ENCODE assay signal across 34 cellular contexts in genomic region chr2:183166210-183166609, GRCh38.
"Had no signal": no experiment of that assay in that cellular context is flagged by ENCODE, and none has a peak within 500 bp of the region (broad histone marks: within the 10 kb centered on the region; RNA-seq: fewer than 3 reads in every experiment).

No MANE protein-coding gene starts in this region.

- FAIRE-seq: frontal cortex had no signal

- H3K9me3 Mint-ChIP-seq: activated T-cell treated with anti-CD3 and anti-CD28 coated beads, Interleukin-2, amount 50 U/mL, for 72 hours; dendritic cell treated with granulocyte-macrophage colony-stimulating factor and Interleukin-4, amounts not matched to agents 40 ng/mL and 50 ng/mL, for 4 days had no signal

- H3K4me1 ChIP-seq: adrenal gland, breast epithelium had no signal

- H3K36me3 ChIP-seq: breast epithelium had no signal

- H3K9me3 ChIP-seq: adrenal gland had no signal

- ATAC-seq: activated naive CD8-positive, alpha-beta T cell treated with anti-CD3 and anti-CD28 coated beads, Interleukin-2, amount 50 U/mL, for 24 hours; activated T-cell treated with anti-CD3 and anti-CD28 coated beads, Interleukin-2, amount 50 U/mL, for 72 hours; esophagus mucosa; WTC11 had no signal

- H3K4me3 ChIP-seq: adrenal gland, breast epithelium, cardiac muscle cell, coronary artery, dorsolateral prefrontal cortex had no signal

- H3K27me3 ChIP-seq: adrenal gland, breast epithelium, cardiac muscle cell, dorsolateral prefrontal cortex had no signal

- H3K27ac Mint-ChIP-seq: activated CD4-positive, alpha-beta memory T cell treated with anti-CD3 and anti-CD28 coated beads, Interleukin-2, amount 10 ng/mL, durations not matched to agents 7 days and 5 days; activated CD4-positive, alpha-beta T cell treated with anti-CD3 and anti-CD28 coated beads, Interleukin-2, amount 10 ng/mL, durations not matched to agents 7 days and 5 days; activated naive CD4-positive, alpha-beta T cell treated with anti-CD3 and anti-CD28 coated beads, Interleukin-2, amount 10 ng/mL, durations not matched to agents 7 days and 5 days; activated naive CD8-positive, alpha-beta T cell; activated naive CD8-positive, alpha-beta T cell treated with anti-CD3 and anti-CD28 coated beads, Interleukin-2, amount 50 U/mL, for 24 hours; activated T-cell treated with anti-CD3 and anti-CD28 coated beads, Interleukin-2, amount 50 U/mL, for 24 hours; activated T-cell treated with anti-CD3 and anti-CD28 coated beads, Interleukin-2, amount 50 U/mL, for 72 hours; brain; dendritic cell treated with granulocyte-macrophage colony-stimulating factor and Interleukin-4, amounts not matched to agents 40 ng/mL and 50 ng/mL, for 4 days; endodermal cell; WTC11 had no signal

- H3K27ac ChIP-seq: adrenal gland, breast epithelium, cardiac muscle cell, coronary artery, dorsolateral prefrontal cortex, VCaP had no signal

- DNase-seq: activated CD4-positive, alpha-beta memory T cell treated with anti-CD3 and anti-CD28 coated beads, Interleukin-2, amount 10 ng/mL, durations not matched to agents 7 days and 5 days; activated CD4-positive, alpha-beta T cell treated with anti-CD3 and anti-CD28 coated beads for 1 hour; activated CD4-positive, alpha-beta T cell treated with anti-CD3 and anti-CD28 coated beads for 4 hours; activated CD4-positive, alpha-beta T cell treated with anti-CD3 and anti-CD28 coated beads, Interleukin-2, amount 10 ng/mL, durations not matched to agents 7 days and 5 days; activated CD4-positive, alpha-beta T cell treated with anti-CD3 and anti-CD28 coated beads, Interleukin-2, amount 50 U/mL, for 4 hours; activated CD8-positive, alpha-beta memory T cell treated with anti-CD3 and anti-CD28 coated beads, Interleukin-2, amount 50 U/mL, for 48 hours; activated gamma-delta T cell; activated naive CD4-positive, alpha-beta T cell; activated naive CD4-positive, alpha-beta T cell treated with anti-CD3 and anti-CD28 coated beads, Interleukin-2, amount 10 ng/mL, durations not matched to agents 7 days and 5 days; activated naive CD8-positive, alpha-beta T cell treated with anti-CD3 and anti-CD28 coated beads, Interleukin-2, amount 50 U/mL, for 24 hours; activated T-cell treated with anti-CD3 and anti-CD28 coated beads for 4 hours; activated T-cell treated with anti-CD3 and anti-CD28 coated beads, Interleukin-2, amount 50 U/mL, for 24 hours; activated T-cell treated with anti-CD3 and anti-CD28 coated beads, Interleukin-2, amount 50 U/mL, for 72 hours; adrenal gland; amygdala; aorta; central memory CD4-positive, alpha-beta T cell; dorsolateral prefrontal cortex; effector memory CD4-positive, alpha-beta T cell; endodermal cell; foreskin fibroblast; head of caudate nucleus; hippocampal formation; T-helper 2 cell had no signal
